9 cellular contexts compared by ENCODE assay signal in genomic region chr7:87628780-87629569, GRCh38. TPM values are rescaled to one million over a fixed set of nuclear protein-coding genes. Genes with fewer than 3 reads are reported as not detected.
A peak's percentile ranks its signal among the peaks of the same experiment; 100 is the strongest.
DNase-seq lines count a peak whose midpoint lies in the region; ATAC-seq and TF ChIP-seq lines count a peak whose summit lies in the region.
"Had no signal": no experiment of that assay in that cellular context is flagged by ENCODE, and none has a peak within 500 bp of the region (broad histone marks: within the 10 kb centered on the region; RNA-seq: fewer than 3 reads in every experiment).

No MANE protein-coding gene starts in this region.

- H3K36me3 Mint-ChIP-seq in activated T-helper 17 cell treated with anti-CD3 and anti-CD28 coated beads, Interleukin-2, amount 50 U/mL, for 72 hours (ENCODE audit: low read depth), result no peaks in the 10 kb centered on the region
- no peaks in the 10 kb centered on the region for H3K36me3 Mint-ChIP-seq in naive B cell

- H3K27me3 ChIP-seq in thyroid gland, result no peaks in the 10 kb centered on the region

- no peaks in the 10 kb centered on the region for H3K9me3 Mint-ChIP-seq in activated T-helper 17 cell treated with anti-CD3 and anti-CD28 coated beads, Interleukin-2, amount 50 U/mL, for 72 hours
- H3K9me3 Mint-ChIP-seq in naive B cell, result peaks cover 0 to 2% (median 0%) of the 10 kb centered on the region in 7 donors

- H3K27ac Mint-ChIP-seq in activated T-helper 17 cell treated with anti-CD3 and anti-CD28 coated beads, Interleukin-2, amount 50 U/mL, for 72 hours, result no peak overlapping the region
- peak overlapping the region in 5 of 6 donors; percentile 24 to 94 (median 76) for H3K27ac Mint-ChIP-seq in naive B cell

- TF ChIP-seq CTCF in GM13977 (IDR thresholded peaks at IDR 0.05; ENCODE audit: extremely low read depth, insufficient read depth, missing control alignments) (no peak), thyroid gland (IDR thresholded peaks at IDR 0.05) (no peak)

- no peak overlapping the region for H3K27ac ChIP-seq in thyroid gland

- peak overlapping the region; percentile 59 to 80 (median 65) for H3K4me3 ChIP-seq in thyroid gland (replicated peaks in 1 of 3)

- H3K4me1 ChIP-seq in thyroid gland, result peaks cover 0 to 6% of the 10 kb centered on the region in 2 donors

- in situ Hi-C loops in GM13977 (cut with MboI; ENCODE audit: low pct_unique_long_range_greater_than_20kb, low sequenced_read_pairs, unreplicated experiment), result no loop called here

- H3K27me3 Mint-ChIP-seq in activated T-helper 17 cell treated with anti-CD3 and anti-CD28 coated beads, Interleukin-2, amount 50 U/mL, for 72 hours, result peaks cover 3% of the 10 kb centered on the region
- H3K27me3 Mint-ChIP-seq in naive B cell, result peaks cover 15 to 20% (median 16%) of the 10 kb centered on the region in 3 donors

- TF ChIP-seq POLR2A in thyroid gland (IDR thresholded peaks at IDR 0.05), result no peak

- peak overlapping the region; percentile 78 for H3K4me3 Mint-ChIP-seq in activated T-helper 17 cell treated with anti-CD3 and anti-CD28 coated beads, Interleukin-2, amount 50 U/mL, for 72 hours
- peak overlapping the region; percentile 84 to 95 (median 92) for H3K4me3 Mint-ChIP-seq in naive B cell

- 12 to 21% methylated on average over 14 to 19 of the region's 39 CpGs for WGBS in thyroid gland, 2 donors

- no peaks in the 10 kb centered on the region for H3K36me3 ChIP-seq in thyroid gland

- H3K9me3 ChIP-seq in thyroid gland, result no peaks in the 10 kb centered on the region

- intact Hi-C loops in thyroid gland (cut with DNase I) (no loop called here), posterior vena cava (cut with DNase I) (no loop called here)

- peak; percentile 17 for DNase-seq in GM13977 (ENCODE audit: low spot score)
- DNase-seq in NCI-H345 (lab: John Stamatoyannopoulos, UW), result peak; percentile 64
- DNase-seq in fibroblast of peridontal ligament (ENCODE audit: extremely low read depth), result peak; percentile 1
- peak; percentile 56 for DNase-seq in naive B cell
- peak; percentile 53 to 57 for DNase-seq in thyroid gland
- no peak for DNase-seq in posterior vena cava (ENCODE audit: low spot score)

- peak; percentile 28 for ATAC-seq in activated T-helper 17 cell treated with anti-CD3 and anti-CD28 coated beads, Interleukin-2, amount 50 U/mL, for 72 hours (replicated peaks)
- ATAC-seq in naive B cell (ENCODE audit: low read depth in 2 of 2) (peak; percentile 40 to 45), GM18520 (IDR thresholded peaks at IDR 0.05; ENCODE audit: unreplicated experiment) (no peak)

- peaks cover 5% of the 10 kb centered on the region for H3K4me1 Mint-ChIP-seq in activated T-helper 17 cell treated with anti-CD3 and anti-CD28 coated beads, Interleukin-2, amount 50 U/mL, for 72 hours
- H3K4me1 Mint-ChIP-seq in naive B cell, result peaks cover 11 to 20% (median 17%) of the 10 kb centered on the region in 3 donors

RNA-seq across cellular contexts. Expression of gene RUNDC3B, which starts 0.8 kb away (rescaled TPM):
- under 1 TPM; 0.24 to 0.56 TPM for total RNA-seq in activated T-helper 17 cell treated with anti-CD3 and anti-CD28 coated beads, Interleukin-2, amount 50 U/mL, for 72 hours
- under 1 TPM in 3 of 6 donors, not detected in 3; 0.14 to 0.44 (median 0.17) TPM for polyA plus RNA-seq in naive B cell (ENCODE audit: low read depth in 6 of 6)
- total RNA-seq in thyroid gland, result 1 to 10 TPM; 1.2 to 5.2 (median 3.5) TPM
- total RNA-seq in posterior vena cava, result 1 to 10 TPM in 1 of 2 donors, under 1 TPM in 1; 1.00 to 2.5 TPM
- total RNA-seq: T-helper 1 cell treated with Interleukin-12 subunit alpha and Interleukin-12 subunit beta and Interleukin-4 antibody, amounts not matched to agents 30 ng/mL and 1 ng/mL, for 36 hours had no signal

RNA-seq across cellular contexts. Expression of gene ABCB1, which starts 28.3 kb away (rescaled TPM):
- 10 to 100 TPM; 14.7 to 19.0 TPM for total RNA-seq in activated T-helper 17 cell treated with anti-CD3 and anti-CD28 coated beads, Interleukin-2, amount 50 U/mL, for 72 hours
- polyA plus RNA-seq in naive B cell (ENCODE audit: low read depth in 6 of 6), result 10 to 100 TPM; 12.1 to 21.9 (median 14.9) TPM
- 1 to 10 TPM; 2.7 to 5.9 (median 4.4) TPM for total RNA-seq in thyroid gland
- total RNA-seq in posterior vena cava, result 1 to 10 TPM; 1.3 to 4.1 TPM
